8 cellular contexts compared by ENCODE assay signal in the genomic region with DNA sequence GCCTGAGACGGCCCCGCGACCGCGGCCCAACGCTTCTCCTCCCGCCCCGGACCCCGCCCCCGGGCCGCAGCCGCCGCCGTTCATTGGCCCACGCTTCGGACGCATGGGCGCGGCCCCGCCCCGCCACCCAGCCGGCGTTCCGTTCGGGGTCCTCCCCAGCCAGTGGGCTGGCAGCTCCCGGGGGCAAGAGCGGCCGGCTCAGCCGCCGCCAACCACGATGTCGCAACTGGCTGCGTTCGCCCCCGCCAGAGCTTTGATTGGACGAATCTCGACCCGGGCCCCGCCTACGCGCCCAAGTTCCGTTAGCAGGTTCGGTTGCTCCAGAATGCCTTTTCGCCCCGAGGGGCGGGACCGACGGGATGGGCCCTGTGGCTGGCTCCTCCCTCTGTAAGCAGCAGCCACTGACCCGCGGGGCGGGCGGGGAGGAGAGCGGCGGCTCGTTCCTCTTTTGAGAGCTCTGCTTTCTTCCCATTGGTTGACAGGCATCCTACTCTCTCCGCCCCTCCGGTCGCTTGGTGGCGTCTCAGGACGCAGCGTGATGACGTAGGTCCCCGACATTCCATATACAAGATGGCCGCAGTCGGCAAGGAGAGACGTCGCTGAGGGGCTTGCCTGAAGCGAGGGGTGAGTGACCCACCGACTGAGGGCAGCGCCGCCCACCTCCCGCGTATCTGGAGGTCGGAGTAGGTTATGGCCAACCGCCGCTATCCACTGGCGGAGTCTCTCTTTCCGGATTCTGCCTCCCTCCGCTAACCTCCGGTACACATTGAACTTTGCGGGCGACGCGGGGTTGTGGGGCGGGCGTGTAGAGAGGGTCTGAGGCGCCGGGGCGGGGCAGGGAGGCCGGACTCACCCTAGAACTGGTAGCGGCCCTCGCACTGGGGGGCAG. TPM values are rescaled to one million over a fixed set of nuclear protein-coding genes. Genes with fewer than 3 reads are reported as not detected.
DNase-seq lines count a peak whose midpoint lies in the region; ATAC-seq, FAIRE-seq and TF ChIP-seq lines count a peak whose summit lies in the region.

TSS of gene CCNK (plus strand) at position 554 of the 889 bp plus-strand sequence. CDS start 11,269 bp downstream, outside the sequence.
TSS of gene SETD3 (minus strand) at position 4 of the 889 bp plus-strand sequence. CDS start 15,054 bp downstream, outside the sequence.

- no peaks in the 10 kb centered on the region for H3K9me3 ChIP-seq in iPS-20b (ENCODE audit: insufficient read depth, low read depth, low read length)

- ATAC-seq in GM18907 (IDR thresholded peaks at IDR 0.05; ENCODE audit: unreplicated experiment) (peak; percentile 91), HG03159 (IDR thresholded peaks at IDR 0.05; ENCODE audit: unreplicated experiment) (peak; percentile 86)

- H3K27ac ChIP-seq in iPS-20b (ENCODE audit: low read length) (peak within 1 kb of the TSS; percentile 61), skin epidermis (peak within 1 kb of the TSS; percentile 76 to 98 (median 93))

- H3K4me1 ChIP-seq in iPS-20b (ENCODE audit: insufficient read depth, low read length) = peaks cover 13% of the 10 kb centered on the region

- H3K9ac ChIP-seq in iPS-20b (ENCODE audit: low read depth, low read length) = peak within 1 kb of the TSS; percentile 83

- peak within 1 kb of the TSS; percentile 91 for H3K4me3 ChIP-seq in AG04449 (ENCODE audit: low read depth, low read length)
- peak within 1 kb of the TSS; percentile 94 for H3K4me3 ChIP-seq in WI38 (ENCODE audit: low read depth, low read length)
- peak within 1 kb of the TSS; percentile 86 for H3K4me3 ChIP-seq in bronchial epithelial cell (ENCODE audit: low read depth, low read length)
- H3K4me3 ChIP-seq in iPS-20b (ENCODE audit: low read length) = peak within 1 kb of the TSS; percentile 97
- peak within 1 kb of the TSS; percentile 84 to 96 (median 94) for H3K4me3 ChIP-seq in skin epidermis

- TF ChIP-seq CTCF in AG04449 (IDR thresholded peaks at IDR 0.05; ENCODE audit: insufficient read depth, low read length, missing control alignments) (no peak), WI38 (IDR thresholded peaks at IDR 0.05; ENCODE audit: low read depth, low read length) (no peak), bronchial epithelial cell (IDR thresholded peaks at IDR 0.05; ENCODE audit: insufficient read depth, low read length, severe bottlenecking) (no peak)

- H3K27me3 ChIP-seq in bronchial epithelial cell (ENCODE audit: control insufficient read depth, insufficient read depth, low read length) = no peaks in the 10 kb centered on the region
- no peaks in the 10 kb centered on the region for H3K27me3 ChIP-seq in iPS-20b (ENCODE audit: insufficient read depth, low read length)

- H3K36me3 ChIP-seq in bronchial epithelial cell (ENCODE audit: control insufficient read depth, insufficient read depth, low read length) (no peaks in the 10 kb centered on the region), iPS-20b (ENCODE audit: insufficient read depth, low read depth, low read length) (no peaks in the 10 kb centered on the region)

- POLR2A ChIA-PET in AG04449 (lab: Yijun Ruan, JAX) = interaction anchor here (0.7 to 1.0 kb wide), 4 partner anchors 10 to 203 kb away, joined by 3 read pairs; no protein-coding TSS in a partner anchor

- DNase-seq in AG04449 (ENCODE audit: low read depth, low spot score) (peak; percentile 98), NCI-H2227 treated with DMSO at 0.1 percent for 48 hours (lab: John Stamatoyannopoulos, UW) (peak; percentile 100), bronchial epithelial cell (ENCODE audit: low read depth) (peak; percentile 97)

- no peak for FAIRE-seq in bronchial epithelial cell (lab: Jason Lieb, UNC)

- CTCF ChIA-PET in AG04449 (lab: Yijun Ruan, JAX) = interaction anchor here (2.1 kb wide), 1 partner anchor 9 kb away, joined by 9 read pairs; no protein-coding TSS in a partner anchor

RNA-seq across cellular contexts. Expression of gene CCNK, which starts in this region (rescaled TPM):
- 18.4 and 43.3 TPM in 2 replicates for total RNA-seq in bronchial epithelial cell

RNA-seq across cellular contexts. Expression of gene SETD3, which starts in this region (rescaled TPM):
- total RNA-seq in bronchial epithelial cell = 54.9 and 66.6 TPM in 2 replicates

Comparison
In these comparisons a context has a peak if more than half of its experiments do, and no peak if none do; other contexts are left out.
1. Peak in every context shown above with its lines: DNase-seq, ATAC-seq, H3K4me3 ChIP-seq and H3K27ac ChIP-seq.